ENCODE assay signal across 27 cellular contexts in genomic region chr5:103589416-103590175, GRCh38. TPM values are rescaled to one million over a fixed set of nuclear protein-coding genes. Genes with fewer than 3 reads are reported as not detected.
DNase-seq lines count a peak whose midpoint lies in the region; ATAC-seq and TF ChIP-seq lines count a peak whose summit lies in the region.
"Had no signal": no experiment of that assay in that cellular context is flagged by ENCODE, and none has a peak within 500 bp of the region (broad histone marks: within the 10 kb centered on the region; RNA-seq: fewer than 3 reads in every experiment).

No MANE protein-coding gene starts in this region.

- no peaks in the 10 kb centered on the region for H3K9me2 ChIP-seq in SK-N-SH

- H3K4me1 ChIP-seq in SK-N-SH (ENCODE audit: control insufficient read depth in 1 of 2, insufficient read depth in 2 of 2, low read depth in 1 of 2, low read length in 1 of 2) (no peaks in the 10 kb centered on the region; a peak in 1 of 4 replicates), fibroblast of lung (ENCODE audit: control insufficient read depth, extremely low read depth, insufficient read depth, low read length) (no peaks in the 10 kb centered on the region)

- no peaks in the 10 kb centered on the region for H4K20me1 ChIP-seq in SK-N-SH (ENCODE audit: insufficient read depth)
- H4K20me1 ChIP-seq in fibroblast of lung (ENCODE audit: control insufficient read depth, extremely low read depth, insufficient read depth, low read length): no peaks in the 10 kb centered on the region
- H4K20me1 ChIP-seq: BLaER1 treated with 17β-estradiol and CSF1 and Interleukin-3, amounts not matched to agents 10 nM and 100 nM had no signal

- TF ChIP-seq CTCF in SK-N-SH (IDR thresholded peaks at IDR 0.05): no peak
- TF ChIP-seq CTCF in fibroblast of lung (conservative IDR thresholded peaks at IDR 0.05 in 1 of 2, IDR thresholded peaks at IDR 0.05 in 1 of 2; ENCODE audit: low read depth in 1 of 2, low read length in 2 of 2): no peak

- H3K9me3 ChIP-seq in SK-N-SH: no peaks in the 10 kb centered on the region
- H3K9me3 ChIP-seq in fibroblast of lung (ENCODE audit: control insufficient read depth, insufficient read depth, low read depth, low read length): no peaks in the 10 kb centered on the region
- H3K9me3 ChIP-seq: BLaER1 treated with 17β-estradiol and CSF1 and Interleukin-3, amounts not matched to agents 10 nM and 100 nM; MG63 had no signal

- no peaks in the 10 kb centered on the region for H3F3A ChIP-seq in SK-N-SH (replicated peaks; ENCODE audit: insufficient read depth)

- DNase-seq in GM03348 (ENCODE audit: low spot score) (peak; percentile 15), SK-N-SH (no peak), fibroblast of lung (ENCODE audit: low read depth in 2 of 2) (peak; percentile 23 to 86), putamen (ENCODE audit: low spot score) (peak; percentile 69), EL (no peak), cerebellar nuclear complex (lab: John Stamatoyannopoulos, UW) (no peak)
- DNase-seq in stimulated activated naive CD4-positive, alpha-beta T cell (lab: John Stamatoyannopoulos, UW): no peak
- DNase-seq: activated CD8-positive, alpha-beta T cell treated with anti-CD3 and anti-CD28 coated beads for 36 hours; activated naive CD4-positive, alpha-beta T cell treated with anti-CD3 and anti-CD28 coated beads, Interleukin-2, amount 50 U/mL, for 16 hours; anterior cingulate cortex; DND-41; dorsolateral prefrontal cortex; kidney; MG63; naive thymus-derived CD4-positive, alpha-beta T cell; NCI-H2029 treated with DMSO at 0.1 percent for 48 hours; NCI-H345; occipital lobe; stimulated activated CD4-positive, alpha-beta T cell treated with anti-CD3 and anti-CD28 coated beads, Interleukin-2, amount 100 ng/mL, for 24 hours; T-helper 17 cell had no signal

- H3K4me2 ChIP-seq in SK-N-SH (no peak overlapping the region), fibroblast of lung (ENCODE audit: extremely low read depth, insufficient read depth, low read length) (no peak overlapping the region)
- H3K4me2 ChIP-seq: BLaER1 treated with 17β-estradiol and CSF1 and Interleukin-3, amounts not matched to agents 10 nM and 100 nM; smooth muscle cell had no signal

- no peak for TF ChIP-seq EP300 in SK-N-SH (IDR thresholded peaks at IDR 0.05; ENCODE audit: borderline replicate concordance in 1 of 2, low read depth in 1 of 2, low read length in 1 of 2)

- no peaks in the 10 kb centered on the region for H3K79me2 ChIP-seq in SK-N-SH (ENCODE audit: insufficient read depth)
- no peaks in the 10 kb centered on the region for H3K79me2 ChIP-seq in fibroblast of lung (ENCODE audit: control insufficient read depth, insufficient read depth, low read length)

- H3K4me3 ChIP-seq in SK-N-SH (ENCODE audit: low read depth in 2 of 2, low read length in 1 of 2) (no peak overlapping the region), fibroblast of lung (replicated peaks in 1 of 4; ENCODE audit: control extremely low read depth in 1 of 4, insufficient read depth in 1 of 4, low read depth in 3 of 4, low read length in 4 of 4) (no peak overlapping the region)
- H3K4me3 ChIP-seq: BLaER1 treated with 17β-estradiol and CSF1 and Interleukin-3, amounts not matched to agents 10 nM and 100 nM; dorsolateral prefrontal cortex; GM12878; MG63; SK-N-MC; smooth muscle cell had no signal

- H3K27me3 ChIP-seq in SK-N-SH (ENCODE audit: insufficient read depth) (no peaks in the 10 kb centered on the region), fibroblast of lung (ENCODE audit: control insufficient read depth, insufficient read depth, low read length) (no peaks in the 10 kb centered on the region)
- H3K27me3 ChIP-seq: BLaER1 treated with 17β-estradiol and CSF1 and Interleukin-3, amounts not matched to agents 10 nM and 100 nM; dorsolateral prefrontal cortex; MG63 had no signal

- H3K9ac ChIP-seq in SK-N-SH (no peak overlapping the region), fibroblast of lung (ENCODE audit: insufficient read depth, low read length) (no peak overlapping the region)
- H3K9ac ChIP-seq: BLaER1 treated with 17β-estradiol and CSF1 and Interleukin-3, amounts not matched to agents 10 nM and 100 nM had no signal

- 67% methylated on average over 6 of the region's 6 CpGs for WGBS in SK-N-SH (ENCODE audit: low lambda C conversion rate)

- POLR2A ChIA-PET in SK-N-SH (lab: Yijun Ruan, JAX): no interaction called here

- no peak for ATAC-seq in HG02623 (IDR thresholded peaks at IDR 0.05; ENCODE audit: unreplicated experiment)
- ATAC-seq: activated CD8-positive, alpha-beta T cell treated with anti-CD3 and anti-CD28 coated beads for 36 hours; activated T-helper 17 cell treated with anti-CD3 and anti-CD28 coated beads, Interleukin-2, amount 50 U/mL, for 72 hours; GM12878; naive thymus-derived CD4-positive, alpha-beta T cell; T-helper 17 cell had no signal

- no peak overlapping the region for H3K27ac ChIP-seq in SK-N-SH (ENCODE audit: low read depth in 2 of 2, low read length in 1 of 2)
- H3K27ac ChIP-seq in fibroblast of lung (ENCODE audit: insufficient read depth, low read length): no peak overlapping the region
- H3K27ac ChIP-seq: BLaER1 treated with 17β-estradiol and CSF1 and Interleukin-3, amounts not matched to agents 10 nM and 100 nM; dorsolateral prefrontal cortex; RWPE1; SK-N-MC had no signal

- H3K36me3 ChIP-seq in SK-N-SH (replicated peaks in 1 of 2; ENCODE audit: control insufficient read depth in 1 of 2, insufficient read depth in 2 of 2, low read length in 1 of 2): no peaks in the 10 kb centered on the region
- H3K36me3 ChIP-seq in fibroblast of lung (ENCODE audit: control insufficient read depth, insufficient read depth, low read length): no peaks in the 10 kb centered on the region
- H3K36me3 ChIP-seq: BLaER1 treated with 17β-estradiol and CSF1 and Interleukin-3, amounts not matched to agents 10 nM and 100 nM; MG63 had no signal

- CTCF ChIA-PET in SK-N-SH (lab: Yijun Ruan, JAX): no interaction called here

- no peak for TF ChIP-seq RAD21 in SK-N-SH (IDR thresholded peaks at IDR 0.05; ENCODE audit: low read length)

- H2AFZ ChIP-seq in SK-N-SH (ENCODE audit: low read depth) (peak overlapping the region; percentile 23; the same call in 1 of the 2 replicates), fibroblast of lung (ENCODE audit: low read length) (no peak overlapping the region)

TF ChIP-seq in SK-N-SH, 30 proteins besides CTCF, POLR2A, EP300 and RAD21:
- peak; percentile 35; the same call in 1 of the 2 replicates for TF ChIP-seq JUND (IDR thresholded peaks at IDR 0.05)
- peak; percentile 32; the same call in 1 of the 2 replicates for TF ChIP-seq FOSL2 (IDR thresholded peaks at IDR 0.05; ENCODE audit: borderline replicate concordance, low read depth)
- TF ChIP-seq GABPA (IDR thresholded peaks at IDR 0.05; ENCODE audit: low read depth): no peak
- TF ChIP-seq, protein P1, sequence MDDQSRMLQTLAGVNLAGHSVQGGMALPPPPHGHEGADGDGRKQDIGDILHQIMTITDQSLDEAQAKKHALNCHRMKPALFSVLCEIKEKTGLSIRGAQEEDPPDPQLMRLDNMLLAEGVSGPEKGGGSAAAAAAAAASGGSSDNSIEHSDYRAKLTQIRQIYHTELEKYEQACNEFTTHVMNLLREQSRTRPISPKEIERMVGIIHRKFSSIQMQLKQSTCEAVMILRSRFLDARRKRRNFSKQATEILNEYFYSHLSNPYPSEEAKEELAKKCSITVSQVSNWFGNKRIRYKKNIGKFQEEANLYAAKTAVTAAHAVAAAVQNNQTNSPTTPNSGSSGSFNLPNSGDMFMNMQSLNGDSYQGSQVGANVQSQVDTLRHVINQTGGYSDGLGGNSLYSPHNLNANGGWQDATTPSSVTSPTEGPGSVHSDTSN (IDR thresholded peaks at IDR 0.05): peak; percentile 40
TF ChIP-seq in SK-N-SH: peak in this region for 3.

RNA-seq across cellular contexts. Expression of gene NUDT12, which starts 27.0 kb away (rescaled TPM):
- polyA plus RNA-seq in SK-N-SH (2012; rRNA removed) (4.9 and 8.1 TPM in 2 replicates), fibroblast of lung (8.0 and 8.8 TPM in 2 replicates)
- polyA plus RNA-seq in SK-N-SH (2012; cell fraction: cytosol; rRNA removed): 6.6 and 8.0 TPM in 2 replicates
- 4.8 and 15.4 TPM in 2 replicates for polyA plus RNA-seq in SK-N-SH (2012; cell fraction: nucleus; rRNA removed)
- 9.8 and 15.4 TPM in 2 replicates for total RNA-seq in fibroblast of lung
- 5.5 and 6.1 TPM in 2 replicates for polyA plus RNA-seq in fibroblast of lung (2012)
- 0.22 and 2.5 TPM in 2 replicates for polyA minus RNA-seq in fibroblast of lung (ENCODE audit: low replicate concordance)

Comparison
In these comparisons a context has a peak if more than half of its experiments do, and no peak if none do; other contexts are left out.
1. DNase-seq: peak in GM03348 (single experiment), fibroblast of lung (2 of 2) and putamen (single experiment); none in SK-N-SH (single experiment), EL (single experiment), stimulated activated naive CD4-positive, alpha-beta T cell (0 of 6) and cerebellar nuclear complex (0 of 2).